In genomic region chr2:180975585-180975984, GRCh38 we compare ENCODE assay signal across 3 cellular contexts.
TF ChIP-seq lines count a peak whose summit lies in the region.

No MANE protein-coding gene starts in this region.

TF ChIP-seq in HepG2, 621 proteins besides CTCF, POLR2A, EP300 and RAD21:
- TF ChIP-seq ZNF225 (CRISPR knock-in tag; IDR thresholded peaks at IDR 0.05) = no peak
- no peak for TF ChIP-seq ZNF235 (CRISPR knock-in tag; IDR thresholded peaks at IDR 0.05; ENCODE audit: borderline replicate concordance)
- no peak for TF ChIP-seq SOX13 (IDR thresholded peaks at IDR 0.05)
- no peak for TF ChIP-seq SOX13 (CRISPR knock-in tag; conservative IDR thresholded peaks at IDR 0.05 in 1 of 2, IDR thresholded peaks at IDR 0.05 in 1 of 2)
- 0 out of 2 replicates have a peak, but pooled peaks have one; percentile 13 for TF ChIP-seq CEBPB (IDR thresholded peaks at IDR 0.05; ENCODE audit: borderline replicate concordance, low read depth, low read length)
- TF ChIP-seq ZBTB26 (CRISPR knock-in tag; IDR thresholded peaks at IDR 0.05; ENCODE audit: borderline replicate concordance) = no peak
- TF ChIP-seq CBFB (CRISPR knock-in tag; IDR thresholded peaks at IDR 0.05) = no peak
- no peak for TF ChIP-seq RBM39 (IDR thresholded peaks at IDR 0.05; ENCODE audit: low read depth, low read length, poor library complexity, severe bottlenecking)

TF ChIP-seq in IMR-90, 13 proteins besides CTCF, POLR2A, EP300 and RAD21:
- TF ChIP-seq MAFK (IDR thresholded peaks at IDR 0.05; ENCODE audit: low read depth, low read length) (no peak), CEBPB (IDR thresholded peaks at IDR 0.05; ENCODE audit: low read depth, low read length) (peak; percentile 41; the same call in 1 of the 2 replicates), RCOR1 (IDR thresholded peaks at IDR 0.05; ENCODE audit: insufficient replicate concordance, low read length) (no peak)
TF ChIP-seq in IMR-90: peak in this region for 1.

TF ChIP-seq in K562, 482 proteins besides CTCF, POLR2A, EP300 and RAD21:
- TF ChIP-seq BRD9 (IDR thresholded peaks at IDR 0.05; ENCODE audit: low read depth, partially characterized antibody) (no peak), EP400 (IDR thresholded peaks at IDR 0.05) (no peak), REST (CRISPR knock-in tag; IDR thresholded peaks at IDR 0.05; ENCODE audit: low read depth) (no peak), KDM5B (IDR thresholded peaks at IDR 0.05; ENCODE audit: insufficient replicate concordance, low read depth, low read length) (no peak), RNF219 (CRISPR knock-in tag; IDR thresholded peaks at IDR 0.05) (no peak), CEBPB (tag; IDR thresholded peaks at IDR 0.05) (peak; percentile 71), CEBPG (CRISPR knock-in tag; IDR thresholded peaks at IDR 0.05) (no peak), CEBPG (tag; conservative IDR thresholded peaks at IDR 0.05 in 1 of 2, IDR thresholded peaks at IDR 0.05 in 1 of 2) (peak in 1 of 2 experiments; percentile 77; a peak in 2 of 4 replicates)
